ENCODE assay signal across 19 cellular contexts in the genomic region with DNA sequence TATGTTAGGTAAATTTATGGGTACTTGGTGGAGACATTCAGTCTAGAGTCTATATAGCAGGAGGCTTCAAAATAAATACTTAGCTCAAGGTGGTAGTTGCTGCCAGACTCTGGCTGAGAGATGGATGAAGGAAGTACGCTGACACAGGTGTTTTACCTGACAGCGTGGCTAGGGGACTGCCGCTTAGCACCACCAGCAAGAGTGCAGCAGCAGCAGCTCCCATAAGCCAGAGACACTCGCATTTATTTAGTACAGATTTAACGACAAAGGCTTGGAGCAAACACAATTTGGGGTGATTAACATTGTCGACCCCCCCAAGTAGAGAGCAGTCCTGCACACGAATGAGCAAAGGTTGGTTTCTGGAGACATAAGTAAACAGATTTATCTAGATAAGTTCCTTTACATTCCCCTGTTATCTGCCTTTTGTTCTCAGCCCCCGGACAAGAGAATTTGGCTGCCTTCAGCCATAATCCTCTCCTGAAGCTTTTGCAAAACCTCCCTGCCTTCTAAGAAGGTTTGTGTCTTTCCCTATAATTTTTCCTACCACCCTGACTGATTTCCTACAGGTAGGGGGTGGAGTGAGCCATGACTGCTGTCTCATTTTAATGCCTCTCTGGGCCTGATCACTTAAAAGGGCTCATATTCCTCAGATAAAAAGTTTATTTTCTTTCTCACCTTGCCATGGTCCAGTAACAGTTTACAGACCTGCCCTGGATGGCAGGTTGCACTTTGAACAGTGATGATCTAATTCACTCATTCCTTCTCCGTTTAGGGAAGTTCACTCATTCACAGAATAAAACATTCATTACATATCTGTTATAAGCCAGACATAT.
DNase-seq lines count a peak whose midpoint lies in the region; ATAC-seq and TF ChIP-seq lines count a peak whose summit lies in the region.
"Had no signal": no experiment of that assay in that cellular context is flagged by ENCODE, and none has a peak within 500 bp of the region (broad histone marks: within the 10 kb centered on the region; RNA-seq: fewer than 3 reads in every experiment).

No MANE protein-coding gene starts in this region.

- H3K9me2 ChIP-seq in hepatocyte (replicated peaks; ENCODE audit: insufficient read depth) = no peaks in the 10 kb centered on the region

- H3K4me3 ChIP-seq in RWPE2 (ENCODE audit: severe bottlenecking) = no peak overlapping the region
- H3K4me3 ChIP-seq in hepatocyte = no peak overlapping the region
- H3K4me3 ChIP-seq: right atrium auricular region, SJCRH30 had no signal

- peak overlapping the region; percentile 22 for H3K27ac ChIP-seq in RWPE2 (ENCODE audit: poor library complexity, severe bottlenecking)
- H3K27ac ChIP-seq in hepatocyte = peak overlapping the region; percentile 6
- H3K27ac ChIP-seq: C4-2B, HL-60, right atrium auricular region, SJCRH30 had no signal

- DNase-seq in activated naive CD4-positive, alpha-beta T cell treated with anti-CD3 and anti-CD28 coated beads for 36 hours = no peak
- no peak for DNase-seq in activated naive CD4-positive, alpha-beta T cell treated with Interleukin-2 at 50 U/mL for 16 hours
- no peak for DNase-seq in RWPE2 (ENCODE audit: low spot score)
- no peak for DNase-seq in hepatocyte (ENCODE audit: low spot score)
- DNase-seq in stimulated activated naive B cell treated with anti-CD40 and anti-IgM and Interleukin-4, amounts not matched to agents 10 μg/mL and 1 μg/mL and 100 μg/mL, for 72 hours = no peak
- no peak for DNase-seq in cerebellar cortex (ENCODE audit: low spot score)
- no peak for DNase-seq in activated CD8-positive, alpha-beta memory T cell treated with anti-CD3 and anti-CD28 coated beads for 24 hours
- DNase-seq in OCI-M2 (lab: John Stamatoyannopoulos, UW; ENCODE audit: unreplicated experiment) = no peak
- DNase-seq: ACHN; activated effector memory CD4-positive, alpha-beta T cell treated with Interleukin-2 at 50 U/mL for 16 hours; effector memory CD4-positive, alpha-beta T cell; glutamatergic neuron; left ventricle myocardium superior; NCI-H187; NCI-H510A; SJCRH30 had no signal

- H3K36me3 ChIP-seq in RWPE2 (ENCODE audit: low read depth) (no peaks in the 10 kb centered on the region), hepatocyte (replicated peaks; ENCODE audit: insufficient read depth, low read depth) (no peaks in the 10 kb centered on the region)
- H3K36me3 ChIP-seq: right atrium auricular region, SJCRH30 had no signal

- H4K20me1 ChIP-seq in hepatocyte (ENCODE audit: insufficient read depth, poor library complexity, severe bottlenecking) = no peaks in the 10 kb centered on the region

- peaks cover 81% of the 10 kb centered on the region for H3K4me1 Mint-ChIP-seq in activated naive CD4-positive, alpha-beta T cell treated with anti-CD3 and anti-CD28 coated beads for 36 hours (ENCODE audit: low read depth)
- H3K4me1 Mint-ChIP-seq in stimulated activated naive B cell treated with anti-CD40 and anti-IgM and Interleukin-4, amounts not matched to agents 10 μg/mL and 1 μg/mL and 100 μg/mL, for 72 hours = peaks cover 30 to 56% of the 10 kb centered on the region in 2 donors

- no peak overlapping the region for H3K4me3 Mint-ChIP-seq in activated naive CD4-positive, alpha-beta T cell treated with anti-CD3 and anti-CD28 coated beads for 36 hours
- no peak overlapping the region for H3K4me3 Mint-ChIP-seq in stimulated activated naive B cell treated with anti-CD40 and anti-IgM and Interleukin-4, amounts not matched to agents 10 μg/mL and 1 μg/mL and 100 μg/mL, for 72 hours

- no peak overlapping the region for H3K4me2 ChIP-seq in hepatocyte

- H3K27ac Mint-ChIP-seq in activated naive CD4-positive, alpha-beta T cell treated with anti-CD3 and anti-CD28 coated beads for 36 hours = peak overlapping the region; percentile 74
- no peak overlapping the region for H3K27ac Mint-ChIP-seq in stimulated activated naive B cell treated with anti-CD40 and anti-IgM and Interleukin-4, amounts not matched to agents 10 μg/mL and 1 μg/mL and 100 μg/mL, for 72 hours

- ATAC-seq in RWPE2 (ENCODE audit: low read depth) = no peak
- ATAC-seq in stimulated activated naive B cell treated with anti-CD40 and anti-IgM and Interleukin-4, amounts not matched to agents 10 μg/mL and 1 μg/mL and 100 μg/mL, for 72 hours (replicated peaks) = peak; percentile 70 to 82
- ATAC-seq: left ventricle myocardium superior had no signal

- no peaks in the 10 kb centered on the region for H3K9me3 Mint-ChIP-seq in activated naive CD4-positive, alpha-beta T cell treated with anti-CD3 and anti-CD28 coated beads for 36 hours
- H3K9me3 Mint-ChIP-seq in stimulated activated naive B cell treated with anti-CD40 and anti-IgM and Interleukin-4, amounts not matched to agents 10 μg/mL and 1 μg/mL and 100 μg/mL, for 72 hours = no peaks in the 10 kb centered on the region

- CTCF ChIA-PET in activated naive CD4-positive, alpha-beta T cell treated with anti-CD3 and anti-CD28 coated beads for 36 hours (lab: Charles Lee) = interaction anchor here (0.6 to 0.8 kb wide), 3 partner anchors 16 to 50 kb away, joined by 3 to 4 read pairs (median 3); no protein-coding TSS in a partner anchor

- WGBS in hepatocyte (ENCODE audit: low lambda C conversion rate, missing lambda C conversion rate) = 47% methylated on average over 9 of the region's 9 CpGs

- H3K36me3 Mint-ChIP-seq in activated naive CD4-positive, alpha-beta T cell treated with anti-CD3 and anti-CD28 coated beads for 36 hours (ENCODE audit: low read depth) = no peaks in the 10 kb centered on the region
- H3K36me3 Mint-ChIP-seq in stimulated activated naive B cell treated with anti-CD40 and anti-IgM and Interleukin-4, amounts not matched to agents 10 μg/mL and 1 μg/mL and 100 μg/mL, for 72 hours = no peaks in the 10 kb centered on the region

- H3K27me3 ChIP-seq in RWPE2 (ENCODE audit: insufficient read depth, poor library complexity, severe bottlenecking) (no peaks in the 10 kb centered on the region), hepatocyte (no peaks in the 10 kb centered on the region)
- H3K27me3 ChIP-seq: right atrium auricular region, SJCRH30 had no signal

- TF ChIP-seq CTCF in RWPE2 (IDR thresholded peaks at IDR 0.05; ENCODE audit: poor library complexity, severe bottlenecking) = no peak
- TF ChIP-seq CTCF in hepatocyte (IDR thresholded peaks at IDR 0.05; ENCODE audit: poor library complexity) = no peak

- H2AFZ ChIP-seq in hepatocyte = no peak overlapping the region

- H3K4me1 ChIP-seq in RWPE2 (ENCODE audit: insufficient read depth, poor library complexity, severe bottlenecking) (peaks cover 14% of the 10 kb centered on the region), hepatocyte (ENCODE audit: insufficient read depth) (peaks cover 4% of the 10 kb centered on the region)
- H3K4me1 ChIP-seq: right atrium auricular region had no signal

- H3K79me2 ChIP-seq in hepatocyte = no peaks in the 10 kb centered on the region

- intact Hi-C loops in activated naive CD4-positive, alpha-beta T cell treated with anti-CD3 and anti-CD28 coated beads for 36 hours (cut with micrococcal nuclease) = loop anchor here (1.0 kb wide), 4 partner anchors 10 to 44 kb away; no protein-coding TSS in a partner anchor

- H3K9me3 ChIP-seq in RWPE2 (ENCODE audit: severe bottlenecking) (no peaks in the 10 kb centered on the region), hepatocyte (ENCODE audit: low read depth) (no peaks in the 10 kb centered on the region)
- H3K9me3 ChIP-seq: right atrium auricular region, SJCRH30 had no signal

- H3K27me3 Mint-ChIP-seq in activated naive CD4-positive, alpha-beta T cell treated with anti-CD3 and anti-CD28 coated beads for 36 hours (ENCODE audit: low read depth) = no peaks in the 10 kb centered on the region
- H3K27me3 Mint-ChIP-seq in stimulated activated naive B cell treated with anti-CD40 and anti-IgM and Interleukin-4, amounts not matched to agents 10 μg/mL and 1 μg/mL and 100 μg/mL, for 72 hours = no peaks in the 10 kb centered on the region
